ENCODE assay signal across 25 cellular contexts in genomic region chr18:6336239-6336638, GRCh38.
DNase-seq lines count a peak whose midpoint lies in the region; ATAC-seq, FAIRE-seq and TF ChIP-seq lines count a peak whose summit lies in the region.
"Had no signal": no experiment of that assay in that cellular context is flagged by ENCODE, and none has a peak within 500 bp of the region (broad histone marks: within the 10 kb centered on the region; RNA-seq: fewer than 3 reads in every experiment).

No MANE protein-coding gene starts in this region.

- in situ Hi-C loops in HepG2 (cut with HindIII; ENCODE audit: extremely low pct_ligation_motif_present, low pct_unique_long_range_greater_than_20kb) = no loop called here

- H2BK5ac ChIP-seq in H1 (ENCODE audit: low read depth, low read length) = no peak overlapping the region

- no peak overlapping the region for H4K91ac ChIP-seq in H1 (replicated peaks; ENCODE audit: insufficient read length, low read length)

- H3K9me3 ChIP-seq in HepG2 (ENCODE audit: low read length) (peaks cover 4% of the 10 kb centered on the region; the same call in 1 of the 2 replicates), right lobe of liver (no peaks in the 10 kb centered on the region), PC-9 (ENCODE audit: insufficient read depth, low read depth) (no peaks in the 10 kb centered on the region; the same call in 1 of the 2 replicates), H1 (ENCODE audit: insufficient read depth in 2 of 2, low read depth in 1 of 2, low read length in 1 of 2) (peaks cover 0 to 5% of the 10 kb centered on the region in 2 experiments; a peak in 1 of 4 replicates)
- H3K9me3 ChIP-seq: BE2C had no signal

- H3K18ac ChIP-seq in H1 (ENCODE audit: extremely low read depth, low read length) = no peak overlapping the region

- no peak overlapping the region for H3K23ac ChIP-seq in H1 (ENCODE audit: insufficient read length)

- TF ChIP-seq RAD21 in HepG2 (CRISPR knock-in tag; IDR thresholded peaks at IDR 0.05) (no peak), H1 (IDR thresholded peaks at IDR 0.05 in 1 of 2, conservative IDR thresholded peaks at IDR 0.05 in 1 of 2; ENCODE audit: low read depth in 2 of 2, low read length in 2 of 2) (no peak)

- H3K4ac ChIP-seq in H1 (replicated peaks; ENCODE audit: insufficient read length, low read depth, low read length) = no peak overlapping the region

- H2BK120ac ChIP-seq in H1 (replicated peaks; ENCODE audit: low read depth, low read length) = no peak overlapping the region

- H3K9me2 ChIP-seq in PC-9 (ENCODE audit: insufficient read depth) = no peaks in the 10 kb centered on the region

- FAIRE-seq in HepG2 (lab: Jason Lieb, UNC) (no peak), H1 (lab: Jason Lieb, UNC) (no peak)
- FAIRE-seq: GM12878, GM12892, GM18507 had no signal

- no peak for TF ChIP-seq CTCF in HepG2 (CRISPR knock-in tag; IDR thresholded peaks at IDR 0.05)
- no peak for TF ChIP-seq CTCF in right lobe of liver (IDR thresholded peaks at IDR 0.05)
- TF ChIP-seq CTCF in PC-9 (conservative IDR thresholded peaks at IDR 0.05) = no peak
- TF ChIP-seq CTCF in H1 (IDR thresholded peaks at IDR 0.05; ENCODE audit: control extremely low read depth in 1 of 3, insufficient read depth in 1 of 3, low read depth in 1 of 3, low read length in 3 of 3) = no peak

- POLR2A ChIA-PET in HepG2 (lab: Yijun Ruan, JAX) = no interaction called here
- POLR2A ChIA-PET in PC-9 (lab: Charles Lee; ENCODE audit: unreplicated experiment) = no interaction called here
- POLR2A ChIA-PET in H1 (lab: Charles Lee; ENCODE audit: partially characterized antibody) = no interaction called here

- H3K79me1 ChIP-seq in H1 (ENCODE audit: low read depth, low read length) = no peaks in the 10 kb centered on the region

- DNase-seq in HepG2 (ENCODE audit: low spot score) (no peak), right lobe of liver (no peak), PC-9 (no peak), H1 (ENCODE audit: low read depth in 1 of 2, low spot score in 2 of 2) (no peak)
- DNase-seq in activated CD4-positive, alpha-beta T cell treated with anti-CD3 and anti-CD28 coated beads, Interleukin-2, amount 50 U/mL, for 1 hour = no peak
- DNase-seq: ACHN; BE2C; C1 segment of cervical spinal cord; CD4-positive, alpha-beta memory T cell; CD4-positive, CD25-positive, alpha-beta regulatory T cell; CD8-positive, alpha-beta memory T cell; COR-L47; DMS 273 treated with DMSO at 0.1 percent for 48 hours; DMS153; DMS53; DMS79; DND-41; EL; GDM1 had no signal

- H3K79me2 ChIP-seq in HepG2 (ENCODE audit: insufficient read depth, low read length) (peaks cover 28% of the 10 kb centered on the region), PC-9 (ENCODE audit: low read depth) (no peaks in the 10 kb centered on the region), H1 (ENCODE audit: control insufficient read depth in 1 of 2, insufficient read depth in 2 of 2, low read length in 2 of 2) (no peaks in the 10 kb centered on the region)

- H3K27ac ChIP-seq in HepG2 (ENCODE audit: extremely low read length, insufficient read depth, low read length) (no peak overlapping the region), right lobe of liver (no peak overlapping the region), PC-9 (no peak overlapping the region), H1 (ENCODE audit: low read depth, low read length) (no peak overlapping the region)
- H3K27ac ChIP-seq: 22Rv1, BLaER1 had no signal

- ATAC-seq in HepG2 (no peak), right lobe of liver (no peak), HG03095 (IDR thresholded peaks at IDR 0.05; ENCODE audit: unreplicated experiment) (no peak)
- ATAC-seq: GM12878 had no signal

- H3K14ac ChIP-seq in H1 (ENCODE audit: insufficient read length) = no peak overlapping the region

- intact Hi-C loops in HepG2 (cut with micrococcal nuclease; ENCODE audit: unreplicated experiment) = no loop called here
- intact Hi-C loops in right lobe of liver (cut with DNase I) = no loop called here
- intact Hi-C loops in PC-9 (cut with micrococcal nuclease; ENCODE audit: unreplicated experiment) = no loop called here

- no peaks in the 10 kb centered on the region for H3K23me2 ChIP-seq in H1 (ENCODE audit: low read depth, low read length)

- no peak overlapping the region for H3K4me2 ChIP-seq in HepG2 (ENCODE audit: low read depth, low read length)
- no peak overlapping the region for H3K4me2 ChIP-seq in PC-9
- no peak overlapping the region for H3K4me2 ChIP-seq in H1 (ENCODE audit: insufficient read depth in 1 of 2, low read depth in 2 of 2, low read length in 2 of 2)
- H3K4me2 ChIP-seq: BLaER1 had no signal

- peaks cover 15% of the 10 kb centered on the region for H4K20me1 ChIP-seq in HepG2 (ENCODE audit: insufficient read depth, low read length)
- no peaks in the 10 kb centered on the region for H4K20me1 ChIP-seq in PC-9 (ENCODE audit: insufficient read depth)
- no peaks in the 10 kb centered on the region for H4K20me1 ChIP-seq in H1 (replicated peaks in 1 of 2; ENCODE audit: control insufficient read depth in 1 of 2, insufficient read depth in 2 of 2, low read length in 2 of 2)
- H4K20me1 ChIP-seq: BLaER1 had no signal

- CTCF ChIA-PET in HepG2 (lab: Yijun Ruan, JAX; ENCODE audit: low intra/inter-chr PET ratio, low total read pairs) (no interaction called here), PC-9 (lab: Charles Lee) (no interaction called here), H1 (lab: Charles Lee; ENCODE audit: partially characterized antibody) (no interaction called here)

- no peaks in the 10 kb centered on the region for H3K36me3 ChIP-seq in HepG2 (replicated peaks in 1 of 2; ENCODE audit: control insufficient read depth in 1 of 2, insufficient read depth in 2 of 2, low read length in 2 of 2)
- no peaks in the 10 kb centered on the region for H3K36me3 ChIP-seq in right lobe of liver
- no peaks in the 10 kb centered on the region for H3K36me3 ChIP-seq in PC-9 (ENCODE audit: low read depth)
- no peaks in the 10 kb centered on the region for H3K36me3 ChIP-seq in H1 (ENCODE audit: control insufficient read depth in 2 of 4, insufficient read depth in 4 of 4, low read length in 3 of 4)
- H3K36me3 ChIP-seq: BE2C, BLaER1 had no signal

- WGBS in HepG2 (ENCODE audit: low lambda C conversion rate) = 89% methylated on average over 4 of the region's 4 CpGs
- WGBS in right lobe of liver (ENCODE audit: insufficient coverage, low coverage, low lambda C conversion rate, missing lambda C conversion rate) = 74% methylated on average over 4 of the region's 4 CpGs
- WGBS in H1 (ENCODE audit: extremely low coverage in 1 of 2, insufficient coverage in 1 of 2, insufficient read length in 1 of 2, insufficient replicate concordance in 2 of 2, low coverage in 1 of 2, low lambda C conversion rate in 2 of 2, missing lambda C conversion rate in 1 of 2), 2 experiments = 96% methylated on average over 4 of the region's 4 CpGs; no CpG with 5 or more reads in 1 of the 2 experiments

- H3K4me1 ChIP-seq in HepG2 (ENCODE audit: insufficient read depth, low read length) = peaks cover 8% of the 10 kb centered on the region
- no peaks in the 10 kb centered on the region for H3K4me1 ChIP-seq in right lobe of liver
- no peaks in the 10 kb centered on the region for H3K4me1 ChIP-seq in PC-9 (replicated peaks; ENCODE audit: insufficient read depth)
- H3K4me1 ChIP-seq in H1 (replicated peaks in 1 of 4; ENCODE audit: control insufficient read depth in 3 of 4, insufficient read depth in 4 of 4, low read length in 3 of 4) = no peaks in the 10 kb centered on the region
- H3K4me1 ChIP-seq: BE2C, BLaER1 had no signal

- no peak for TF ChIP-seq POLR2A in HepG2 (IDR thresholded peaks at IDR 0.05; ENCODE audit: insufficient read depth in 1 of 2, low read depth in 2 of 2, low read length in 2 of 2)
- no peak for TF ChIP-seq POLR2A in right lobe of liver (IDR thresholded peaks at IDR 0.05)
- no peak for TF ChIP-seq POLR2A in H1 (IDR thresholded peaks at IDR 0.05; ENCODE audit: control extremely low read depth in 1 of 2, low read depth in 2 of 2, low read length in 2 of 2)

- H2BK12ac ChIP-seq in H1 (ENCODE audit: low read depth, low read length) = no peak overlapping the region

- H2BK15ac ChIP-seq in H1 (ENCODE audit: low read length) = no peak overlapping the region

- BruUV-seq in HepG2 (replicated peaks; lab: Mats Ljungman, UMichigan) (no TSS peak), PC-9 (replicated peaks; lab: Mats Ljungman, UMichigan) (no TSS peak)

- H3K4me3 ChIP-seq in HepG2 (replicated peaks in 1 of 3; ENCODE audit: insufficient read depth in 1 of 3, low read depth in 2 of 3, low read length in 3 of 3) = no peak overlapping the region
- no peak overlapping the region for H3K4me3 ChIP-seq in right lobe of liver
- no peak overlapping the region for H3K4me3 ChIP-seq in PC-9
- no peak overlapping the region for H3K4me3 ChIP-seq in H1 (ENCODE audit: extremely low read depth in 1 of 4, insufficient read depth in 2 of 4, low read depth in 3 of 4, low read length in 4 of 4)
- H3K4me3 ChIP-seq: BLaER1, GM12878 had no signal

- no peak overlapping the region for H2BK20ac ChIP-seq in H1 (ENCODE audit: low read length)

- H4K5ac ChIP-seq in H1 (ENCODE audit: insufficient read length, low read depth, low read length) = no peak overlapping the region

- H3K56ac ChIP-seq in H1 (replicated peaks; ENCODE audit: insufficient read length, low read depth, low read length) = no peak overlapping the region

- H2AK5ac ChIP-seq in H1 (ENCODE audit: low read depth, low read length) = no peak overlapping the region

- no peaks in the 10 kb centered on the region for H3F3A ChIP-seq in PC-9 (ENCODE audit: insufficient read depth, low read depth)

- H4K8ac ChIP-seq in H1 (ENCODE audit: extremely low read depth, insufficient read depth, low read length) = no peak overlapping the region

- H3K27me3 ChIP-seq in HepG2 (ENCODE audit: control insufficient read depth in 1 of 2, insufficient read depth in 2 of 2, low read length in 2 of 2) (no peaks in the 10 kb centered on the region), right lobe of liver (no peaks in the 10 kb centered on the region), PC-9 (ENCODE audit: insufficient read depth, low read depth) (no peaks in the 10 kb centered on the region; the same call in 1 of the 2 replicates), H1 (replicated peaks in 1 of 4; ENCODE audit: control insufficient read depth in 3 of 4, extremely low read depth in 1 of 4, insufficient read depth in 3 of 4, low read length in 3 of 4) (no peaks in the 10 kb centered on the region)
- H3K27me3 ChIP-seq: BE2C, BLaER1 had no signal

- no peak overlapping the region for H2AFZ ChIP-seq in HepG2 (ENCODE audit: low read length)
- peak overlapping the region; percentile 8; the same call in 1 of the 2 replicates for H2AFZ ChIP-seq in PC-9
- no peak overlapping the region for H2AFZ ChIP-seq in H1 (ENCODE audit: low read length)

- H3K9ac ChIP-seq in HepG2 (ENCODE audit: insufficient read depth, low read depth, low read length) (no peak overlapping the region), H1 (replicated peaks in 1 of 4; ENCODE audit: extremely low read depth in 1 of 4, low read depth in 3 of 4, low read length in 3 of 4) (no peak overlapping the region)
- H3K9ac ChIP-seq: BLaER1 had no signal

- no peak for TF ChIP-seq EP300 in HepG2 (IDR thresholded peaks at IDR 0.05; ENCODE audit: low read depth in 2 of 2, low read length in 2 of 2)
- TF ChIP-seq EP300 in HepG2 (CRISPR knock-in tag; IDR thresholded peaks at IDR 0.05; ENCODE audit: borderline replicate concordance) = no peak
- TF ChIP-seq EP300 in H1 (IDR thresholded peaks at IDR 0.05; ENCODE audit: borderline replicate concordance in 1 of 2, low read depth in 2 of 2, low read length in 2 of 2) = no peak

TF ChIP-seq in H1, 55 proteins besides CTCF, POLR2A, EP300 and RAD21 (continues in another document):
- no peak for TF ChIP-seq CBX8 (IDR thresholded peaks at IDR 0.05; ENCODE audit: borderline replicate concordance, low read depth, low read length)

Comparison
In these comparisons a context has a peak if more than half of its experiments do, and no peak if none do; other contexts are left out.
1. Of the 41 proteins assayed by ChIP-seq in both HepG2 and H1: peak only in HepG2: none; only in H1: none; in both: MAFK; in neither: 40.